ENCODE assay signal across 1 cellular context in the genomic region with DNA sequence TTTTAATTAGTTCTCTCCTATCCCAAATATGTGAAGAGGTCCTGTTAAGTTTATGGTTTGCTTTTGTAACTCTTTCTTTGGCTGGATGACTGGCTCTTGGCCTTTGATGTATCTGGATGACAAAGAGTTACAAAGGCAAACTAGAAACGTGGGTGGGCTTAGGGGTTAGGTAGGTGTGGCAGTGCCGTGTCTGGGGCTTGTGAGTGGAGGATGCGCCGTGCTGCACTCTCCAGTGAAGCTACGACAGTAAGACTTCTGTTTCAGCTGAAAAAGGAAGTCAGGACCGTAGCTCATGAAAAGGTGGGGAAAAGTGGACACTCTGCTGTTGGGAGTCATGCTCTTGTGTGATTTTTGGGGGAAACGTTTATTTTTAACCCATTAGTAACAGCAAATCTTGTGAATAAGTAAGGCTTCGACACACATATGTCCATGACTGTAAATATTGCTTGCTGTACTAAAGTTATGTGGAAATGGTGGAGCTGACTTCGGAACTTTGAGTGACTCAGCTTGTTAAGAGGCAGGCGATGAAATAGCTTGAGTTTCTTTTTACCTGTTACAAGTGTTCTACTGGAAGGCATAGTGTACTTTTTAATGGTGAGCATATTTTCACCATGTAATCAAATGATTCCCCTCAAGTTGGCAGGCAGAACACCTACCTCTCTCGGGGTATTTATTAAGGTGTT.
TF ChIP-seq lines count a peak whose summit lies in the region.

No MANE protein-coding gene starts in this region.

TF ChIP-seq in GM12878, 131 proteins besides CTCF, POLR2A, EP300 and RAD21 (continued from another document and continues in another):
- TF ChIP-seq MXI1 (IDR thresholded peaks at IDR 0.05; ENCODE audit: low read depth, low read length) (no peak), MTA2 (IDR thresholded peaks at IDR 0.05; ENCODE audit: low read depth) (0 out of 2 replicates have a peak, but pooled peaks have one; percentile 11), ZNF207 (IDR thresholded peaks at IDR 0.05; ENCODE audit: borderline replicate concordance) (no peak), PAX8 (IDR thresholded peaks at IDR 0.05) (no peak), ESRRA (IDR thresholded peaks at IDR 0.05; ENCODE audit: low read length) (0 out of 2 replicates have a peak, but pooled peaks have one; percentile 15), TARDBP (IDR thresholded peaks at IDR 0.05; ENCODE audit: borderline replicate concordance) (no peak), NBN (IDR thresholded peaks at IDR 0.05) (peak; percentile 49; the same call in 1 of the 2 replicates), TBL1XR1 (IDR thresholded peaks at IDR 0.05; ENCODE audit: low read depth, low read length) (no peak), PAX5 (IDR thresholded peaks at IDR 0.05; ENCODE audit: borderline replicate concordance, low read depth, low read length) (no peak), TCF12 (IDR thresholded peaks at IDR 0.05; ENCODE audit: low read depth, low read length) (no peak), TCF3 (IDR thresholded peaks at IDR 0.05; ENCODE audit: borderline replicate concordance, insufficient read depth, low read depth, low read length) (no peak), BCL11A (IDR thresholded peaks at IDR 0.05; ENCODE audit: low read depth, low read length) (no peak), NFXL1 (IDR thresholded peaks at IDR 0.05; ENCODE audit: borderline replicate concordance) (no peak), ZBED1 (IDR thresholded peaks at IDR 0.05; ENCODE audit: borderline replicate concordance) (0 out of 2 replicates have a peak, but pooled peaks have one; percentile 55), SMC3 (IDR thresholded peaks at IDR 0.05; ENCODE audit: borderline replicate concordance, low read length) (no peak), CREM (IDR thresholded peaks at IDR 0.05; ENCODE audit: low read depth) (no peak), RELA (IDR thresholded peaks at IDR 0.05; ENCODE audit: borderline replicate concordance, partially characterized antibody) (no peak), NR2F1 (conservative IDR thresholded peaks at IDR 0.05) (no peak), SMAD5 (IDR thresholded peaks at IDR 0.05; ENCODE audit: low read depth) (no peak; the same call in none of the 2 replicates), ETV6 (conservative IDR thresholded peaks at IDR 0.05 in 1 of 2, IDR thresholded peaks at IDR 0.05 in 1 of 2; ENCODE audit: borderline replicate concordance in 1 of 2, low read depth in 1 of 2) (no peak), NFIC (IDR thresholded peaks at IDR 0.05; ENCODE audit: low read depth, low read length) (no peak), KDM1A (IDR thresholded peaks at IDR 0.05; ENCODE audit: borderline replicate concordance) (no peak), NR2C2 (IDR thresholded peaks at IDR 0.05; ENCODE audit: borderline replicate concordance, control insufficient read depth, insufficient read length, low read depth) (no peak), EZH2 (IDR thresholded peaks at IDR 0.05; ENCODE audit: borderline replicate concordance, control insufficient read depth, low read depth, low read length) (no peak), SUPT20H (IDR thresholded peaks at IDR 0.05; ENCODE audit: borderline replicate concordance, control insufficient read depth, low read depth, low read length) (no peak), RCOR1 (conservative IDR thresholded peaks at IDR 0.05; ENCODE audit: low read depth, low read length) (no peak), ZNF217 (IDR thresholded peaks at IDR 0.05) (no peak), MEF2B (IDR thresholded peaks at IDR 0.05; ENCODE audit: partially characterized antibody, poor library complexity, severe bottlenecking) (no peak), SMAD1 (IDR thresholded peaks at IDR 0.05; ENCODE audit: low read depth, partially characterized antibody) (no peak)
- TF ChIP-seq, protein P1, sequence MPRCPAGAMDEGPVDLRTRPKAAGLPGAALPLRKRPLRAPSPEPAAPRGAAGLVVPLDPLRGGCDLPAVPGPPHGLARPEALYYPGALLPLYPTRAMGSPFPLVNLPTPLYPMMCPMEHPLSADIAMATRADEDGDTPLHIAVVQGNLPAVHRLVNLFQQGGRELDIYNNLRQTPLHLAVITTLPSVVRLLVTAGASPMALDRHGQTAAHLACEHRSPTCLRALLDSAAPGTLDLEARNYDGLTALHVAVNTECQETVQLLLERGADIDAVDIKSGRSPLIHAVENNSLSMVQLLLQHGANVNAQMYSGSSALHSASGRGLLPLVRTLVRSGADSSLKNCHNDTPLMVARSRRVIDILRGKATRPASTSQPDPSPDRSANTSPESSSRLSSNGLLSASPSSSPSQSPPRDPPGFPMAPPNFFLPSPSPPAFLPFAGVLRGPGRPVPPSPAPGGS (IDR thresholded peaks at IDR 0.05; ENCODE audit: borderline replicate concordance, insufficient read depth, low read depth, low read length, poor library complexity, severe bottlenecking), result no peak
- TF ChIP-seq, protein P2, sequence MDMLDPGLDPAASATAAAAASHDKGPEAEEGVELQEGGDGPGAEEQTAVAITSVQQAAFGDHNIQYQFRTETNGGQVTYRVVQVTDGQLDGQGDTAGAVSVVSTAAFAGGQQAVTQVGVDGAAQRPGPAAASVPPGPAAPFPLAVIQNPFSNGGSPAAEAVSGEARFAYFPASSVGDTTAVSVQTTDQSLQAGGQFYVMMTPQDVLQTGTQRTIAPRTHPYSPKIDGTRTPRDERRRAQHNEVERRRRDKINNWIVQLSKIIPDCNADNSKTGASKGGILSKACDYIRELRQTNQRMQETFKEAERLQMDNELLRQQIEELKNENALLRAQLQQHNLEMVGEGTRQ (IDR thresholded peaks at IDR 0.05; ENCODE audit: borderline replicate concordance, low read depth, low read length), result no peak
- TF ChIP-seq, protein P3, sequence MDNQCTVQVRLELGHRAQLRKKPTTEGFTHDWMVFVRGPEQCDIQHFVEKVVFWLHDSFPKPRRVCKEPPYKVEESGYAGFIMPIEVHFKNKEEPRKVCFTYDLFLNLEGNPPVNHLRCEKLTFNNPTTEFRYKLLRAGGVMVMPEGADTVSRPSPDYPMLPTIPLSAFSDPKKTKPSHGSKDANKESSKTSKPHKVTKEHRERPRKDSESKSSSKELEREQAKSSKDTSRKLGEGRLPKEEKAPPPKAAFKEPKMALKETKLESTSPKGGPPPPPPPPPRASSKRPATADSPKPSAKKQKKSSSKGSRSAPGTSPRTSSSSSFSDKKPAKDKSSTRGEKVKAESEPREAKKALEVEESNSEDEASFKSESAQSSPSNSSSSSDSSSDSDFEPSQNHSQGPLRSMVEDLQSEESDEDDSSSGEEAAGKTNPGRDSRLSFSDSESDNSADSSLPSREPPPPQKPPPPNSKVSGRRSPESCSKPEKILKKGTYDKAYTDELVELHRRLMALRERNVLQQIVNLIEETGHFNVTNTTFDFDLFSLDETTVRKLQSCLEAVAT (IDR thresholded peaks at IDR 0.05), result peak; percentile 47; the same call in 1 of the 2 replicates
- TF ChIP-seq, protein P4, sequence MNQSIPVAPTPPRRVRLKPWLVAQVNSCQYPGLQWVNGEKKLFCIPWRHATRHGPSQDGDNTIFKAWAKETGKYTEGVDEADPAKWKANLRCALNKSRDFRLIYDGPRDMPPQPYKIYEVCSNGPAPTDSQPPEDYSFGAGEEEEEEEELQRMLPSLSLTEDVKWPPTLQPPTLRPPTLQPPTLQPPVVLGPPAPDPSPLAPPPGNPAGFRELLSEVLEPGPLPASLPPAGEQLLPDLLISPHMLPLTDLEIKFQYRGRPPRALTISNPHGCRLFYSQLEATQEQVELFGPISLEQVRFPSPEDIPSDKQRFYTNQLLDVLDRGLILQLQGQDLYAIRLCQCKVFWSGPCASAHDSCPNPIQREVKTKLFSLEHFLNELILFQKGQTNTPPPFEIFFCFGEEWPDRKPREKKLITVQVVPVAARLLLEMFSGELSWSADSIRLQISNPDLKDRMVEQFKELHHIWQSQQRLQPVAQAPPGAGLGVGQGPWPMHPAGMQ (IDR thresholded peaks at IDR 0.05; ENCODE audit: borderline replicate concordance), result no peak
- TF ChIP-seq, protein P5, sequence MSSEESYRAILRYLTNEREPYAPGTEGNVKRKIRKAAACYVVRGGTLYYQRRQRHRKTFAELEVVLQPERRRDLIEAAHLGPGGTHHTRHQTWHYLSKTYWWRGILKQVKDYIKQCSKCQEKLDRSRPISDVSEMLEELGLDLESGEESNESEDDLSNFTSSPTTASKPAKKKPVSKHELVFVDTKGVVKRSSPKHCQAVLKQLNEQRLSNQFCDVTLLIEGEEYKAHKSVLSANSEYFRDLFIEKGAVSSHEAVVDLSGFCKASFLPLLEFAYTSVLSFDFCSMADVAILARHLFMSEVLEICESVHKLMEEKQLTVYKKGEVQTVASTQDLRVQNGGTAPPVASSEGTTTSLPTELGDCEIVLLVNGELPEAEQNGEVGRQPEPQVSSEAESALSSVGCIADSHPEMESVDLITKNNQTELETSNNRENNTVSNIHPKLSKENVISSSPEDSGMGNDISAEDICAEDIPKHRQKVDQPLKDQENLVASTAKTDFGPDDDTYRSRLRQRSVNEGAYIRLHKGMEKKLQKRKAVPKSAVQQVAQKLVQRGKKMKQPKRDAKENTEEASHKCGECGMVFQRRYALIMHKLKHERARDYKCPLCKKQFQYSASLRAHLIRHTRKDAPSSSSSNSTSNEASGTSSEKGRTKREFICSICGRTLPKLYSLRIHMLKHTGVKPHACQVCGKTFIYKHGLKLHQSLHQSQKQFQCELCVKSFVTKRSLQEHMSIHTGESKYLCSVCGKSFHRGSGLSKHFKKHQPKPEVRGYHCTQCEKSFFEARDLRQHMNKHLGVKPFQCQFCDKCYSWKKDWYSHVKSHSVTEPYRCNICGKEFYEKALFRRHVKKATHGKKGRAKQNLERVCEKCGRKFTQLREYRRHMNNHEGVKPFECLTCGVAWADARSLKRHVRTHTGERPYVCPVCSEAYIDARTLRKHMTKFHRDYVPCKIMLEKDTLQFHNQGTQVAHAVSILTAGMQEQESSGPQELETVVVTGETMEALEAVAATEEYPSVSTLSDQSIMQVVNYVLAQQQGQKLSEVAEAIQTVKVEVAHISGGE (CRISPR knock-in tag; IDR thresholded peaks at IDR 0.05), result no peak
- TF ChIP-seq, protein P6, sequence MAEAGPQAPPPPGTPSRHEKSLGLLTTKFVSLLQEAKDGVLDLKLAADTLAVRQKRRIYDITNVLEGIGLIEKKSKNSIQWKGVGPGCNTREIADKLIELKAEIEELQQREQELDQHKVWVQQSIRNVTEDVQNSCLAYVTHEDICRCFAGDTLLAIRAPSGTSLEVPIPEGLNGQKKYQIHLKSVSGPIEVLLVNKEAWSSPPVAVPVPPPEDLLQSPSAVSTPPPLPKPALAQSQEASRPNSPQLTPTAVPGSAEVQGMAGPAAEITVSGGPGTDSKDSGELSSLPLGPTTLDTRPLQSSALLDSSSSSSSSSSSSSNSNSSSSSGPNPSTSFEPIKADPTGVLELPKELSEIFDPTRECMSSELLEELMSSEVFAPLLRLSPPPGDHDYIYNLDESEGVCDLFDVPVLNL (IDR thresholded peaks at IDR 0.05; ENCODE audit: low read depth, low read length), result no peak
- TF ChIP-seq, protein P7, sequence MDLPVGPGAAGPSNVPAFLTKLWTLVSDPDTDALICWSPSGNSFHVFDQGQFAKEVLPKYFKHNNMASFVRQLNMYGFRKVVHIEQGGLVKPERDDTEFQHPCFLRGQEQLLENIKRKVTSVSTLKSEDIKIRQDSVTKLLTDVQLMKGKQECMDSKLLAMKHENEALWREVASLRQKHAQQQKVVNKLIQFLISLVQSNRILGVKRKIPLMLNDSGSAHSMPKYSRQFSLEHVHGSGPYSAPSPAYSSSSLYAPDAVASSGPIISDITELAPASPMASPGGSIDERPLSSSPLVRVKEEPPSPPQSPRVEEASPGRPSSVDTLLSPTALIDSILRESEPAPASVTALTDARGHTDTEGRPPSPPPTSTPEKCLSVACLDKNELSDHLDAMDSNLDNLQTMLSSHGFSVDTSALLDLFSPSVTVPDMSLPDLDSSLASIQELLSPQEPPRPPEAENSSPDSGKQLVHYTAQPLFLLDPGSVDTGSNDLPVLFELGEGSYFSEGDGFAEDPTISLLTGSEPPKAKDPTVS (IDR thresholded peaks at IDR 0.05; ENCODE audit: low read depth, low read length), result no peak
- TF ChIP-seq, protein P8, sequence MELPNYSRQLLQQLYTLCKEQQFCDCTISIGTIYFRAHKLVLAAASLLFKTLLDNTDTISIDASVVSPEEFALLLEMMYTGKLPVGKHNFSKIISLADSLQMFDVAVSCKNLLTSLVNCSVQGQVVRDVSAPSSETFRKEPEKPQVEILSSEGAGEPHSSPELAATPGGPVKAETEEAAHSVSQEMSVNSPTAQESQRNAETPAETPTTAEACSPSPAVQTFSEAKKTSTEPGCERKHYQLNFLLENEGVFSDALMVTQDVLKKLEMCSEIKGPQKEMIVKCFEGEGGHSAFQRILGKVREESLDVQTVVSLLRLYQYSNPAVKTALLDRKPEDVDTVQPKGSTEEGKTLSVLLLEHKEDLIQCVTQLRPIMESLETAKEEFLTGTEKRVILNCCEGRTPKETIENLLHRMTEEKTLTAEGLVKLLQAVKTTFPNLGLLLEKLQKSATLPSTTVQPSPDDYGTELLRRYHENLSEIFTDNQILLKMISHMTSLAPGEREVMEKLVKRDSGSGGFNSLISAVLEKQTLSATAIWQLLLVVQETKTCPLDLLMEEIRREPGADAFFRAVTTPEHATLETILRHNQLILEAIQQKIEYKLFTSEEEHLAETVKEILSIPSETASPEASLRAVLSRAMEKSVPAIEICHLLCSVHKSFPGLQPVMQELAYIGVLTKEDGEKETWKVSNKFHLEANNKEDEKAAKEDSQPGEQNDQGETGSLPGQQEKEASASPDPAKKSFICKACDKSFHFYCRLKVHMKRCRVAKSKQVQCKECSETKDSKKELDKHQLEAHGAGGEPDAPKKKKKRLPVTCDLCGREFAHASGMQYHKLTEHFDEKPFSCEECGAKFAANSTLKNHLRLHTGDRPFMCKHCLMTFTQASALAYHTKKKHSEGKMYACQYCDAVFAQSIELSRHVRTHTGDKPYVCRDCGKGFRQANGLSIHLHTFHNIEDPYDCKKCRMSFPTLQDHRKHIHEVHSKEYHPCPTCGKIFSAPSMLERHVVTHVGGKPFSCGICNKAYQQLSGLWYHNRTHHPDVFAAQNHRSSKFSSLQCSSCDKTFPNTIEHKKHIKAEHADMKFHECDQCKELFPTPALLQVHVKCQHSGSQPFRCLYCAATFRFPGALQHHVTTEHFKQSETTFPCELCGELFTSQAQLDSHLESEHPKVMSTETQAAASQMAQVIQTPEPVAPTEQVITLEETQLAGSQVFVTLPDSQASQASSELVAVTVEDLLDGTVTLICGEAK (IDR thresholded peaks at IDR 0.05; ENCODE audit: borderline replicate concordance), result no peak
- TF ChIP-seq, protein P9, sequence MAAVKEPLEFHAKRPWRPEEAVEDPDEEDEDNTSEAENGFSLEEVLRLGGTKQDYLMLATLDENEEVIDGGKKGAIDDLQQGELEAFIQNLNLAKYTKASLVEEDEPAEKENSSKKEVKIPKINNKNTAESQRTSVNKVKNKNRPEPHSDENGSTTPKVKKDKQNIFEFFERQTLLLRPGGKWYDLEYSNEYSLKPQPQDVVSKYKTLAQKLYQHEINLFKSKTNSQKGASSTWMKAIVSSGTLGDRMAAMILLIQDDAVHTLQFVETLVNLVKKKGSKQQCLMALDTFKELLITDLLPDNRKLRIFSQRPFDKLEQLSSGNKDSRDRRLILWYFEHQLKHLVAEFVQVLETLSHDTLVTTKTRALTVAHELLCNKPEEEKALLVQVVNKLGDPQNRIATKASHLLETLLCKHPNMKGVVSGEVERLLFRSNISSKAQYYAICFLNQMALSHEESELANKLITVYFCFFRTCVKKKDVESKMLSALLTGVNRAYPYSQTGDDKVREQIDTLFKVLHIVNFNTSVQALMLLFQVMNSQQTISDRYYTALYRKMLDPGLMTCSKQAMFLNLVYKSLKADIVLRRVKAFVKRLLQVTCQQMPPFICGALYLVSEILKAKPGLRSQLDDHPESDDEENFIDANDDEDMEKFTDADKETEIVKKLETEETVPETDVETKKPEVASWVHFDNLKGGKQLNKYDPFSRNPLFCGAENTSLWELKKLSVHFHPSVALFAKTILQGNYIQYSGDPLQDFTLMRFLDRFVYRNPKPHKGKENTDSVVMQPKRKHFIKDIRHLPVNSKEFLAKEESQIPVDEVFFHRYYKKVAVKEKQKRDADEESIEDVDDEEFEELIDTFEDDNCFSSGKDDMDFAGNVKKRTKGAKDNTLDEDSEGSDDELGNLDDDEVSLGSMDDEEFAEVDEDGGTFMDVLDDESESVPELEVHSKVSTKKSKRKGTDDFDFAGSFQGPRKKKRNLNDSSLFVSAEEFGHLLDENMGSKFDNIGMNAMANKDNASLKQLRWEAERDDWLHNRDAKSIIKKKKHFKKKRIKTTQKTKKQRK (IDR thresholded peaks at IDR 0.05; ENCODE audit: low read depth, low read length), result no peak
